ENCODE assay signal across 18 cellular contexts in the genomic region with DNA sequence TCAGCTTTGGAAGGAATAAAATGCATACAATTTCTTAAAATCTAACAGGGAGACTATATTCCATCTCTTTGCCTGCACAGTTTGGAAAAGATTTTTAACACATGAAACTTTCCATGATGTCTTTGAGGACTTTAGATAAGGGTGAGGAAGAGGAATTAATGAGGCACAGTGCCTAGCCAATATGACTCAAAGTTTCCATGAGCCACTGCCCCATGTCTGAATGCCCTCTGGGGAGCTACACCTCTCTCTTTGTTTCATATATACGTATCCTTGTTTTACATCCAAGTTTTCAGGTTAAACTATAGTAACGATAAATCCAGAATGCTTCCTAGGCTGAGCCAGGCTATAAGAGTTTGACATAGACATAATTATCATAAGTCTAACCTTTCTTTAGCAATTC.
A peak's percentile ranks its signal among the peaks of the same experiment; 100 is the strongest.
DNase-seq lines count a peak whose midpoint lies in the region; FAIRE-seq and TF ChIP-seq lines count a peak whose summit lies in the region.
"Had no signal": no experiment of that assay in that cellular context is flagged by ENCODE, and none has a peak within 500 bp of the region (broad histone marks: within the 10 kb centered on the region; RNA-seq: fewer than 3 reads in every experiment).

No MANE protein-coding gene starts in this region.

- no peak for TF ChIP-seq CTCF in epithelial cell of esophagus (IDR thresholded peaks at IDR 0.05; ENCODE audit: insufficient read depth, low read depth, low read length, missing control alignments)

- H3K4me2 ChIP-seq in mesenchymal stem cell (ENCODE audit: low read length, poor library complexity, severe bottlenecking) = no peak overlapping the region

- DNase-seq in A172 (ENCODE audit: low spot score) = peak; percentile 23
- DNase-seq in RCC 7860 (ENCODE audit: low spot score) = peak; percentile 19
- peak; percentile 39 for DNase-seq in epithelial cell of esophagus (ENCODE audit: low read depth)
- DNase-seq in mesenchymal stem cell = peak; percentile 55
- no peak for DNase-seq in NCI-H1694 treated with DMSO at 0.1 percent for 48 hours (lab: John Stamatoyannopoulos, UW)
- DNase-seq in KBM-7 = no peak
- no peak for DNase-seq in small intestine
- DNase-seq: BE2C; CD4-positive, alpha-beta T cell; DMS153; GF-D8; HFFc6; KG1; NCI-H1417 treated with DMSO at 0.1 percent for 48 hours; NCI-H1930; NCI-H526; PC-3 had no signal

- no peak overlapping the region for H3K4me3 ChIP-seq in epithelial cell of esophagus (ENCODE audit: low read length)
- no peak overlapping the region for H3K4me3 ChIP-seq in mesenchymal stem cell (ENCODE audit: insufficient read depth in 1 of 2, low read depth in 1 of 2, low read length in 2 of 2)
- H3K4me3 ChIP-seq in small intestine (ENCODE audit: low read depth in 1 of 2, low read length in 2 of 2) = no peak overlapping the region

- H3K23ac ChIP-seq in mesenchymal stem cell (ENCODE audit: low read length in 2 of 2) = no peak overlapping the region

- WGBS in mesenchymal stem cell = 100% methylated on average over 1 of the region's 2 CpGs
- WGBS in small intestine, 3 donors = 85 to 89% (median 89%) methylated on average over 2 of the region's 2 CpGs

- H2AFZ ChIP-seq in mesenchymal stem cell (ENCODE audit: low read depth, low read length) = no peak overlapping the region

- no peaks in the 10 kb centered on the region for H3K36me3 ChIP-seq in mesenchymal stem cell (ENCODE audit: control insufficient read depth in 1 of 2, insufficient read depth in 2 of 2, low read depth in 1 of 2, low read length in 2 of 2)
- no peaks in the 10 kb centered on the region for H3K36me3 ChIP-seq in small intestine (ENCODE audit: control insufficient read depth in 2 of 2, insufficient read depth in 2 of 2, low read length in 2 of 2)
- H3K36me3 ChIP-seq: BE2C had no signal

- no peak overlapping the region for H2BK15ac ChIP-seq in mesenchymal stem cell (ENCODE audit: low read depth, poor library complexity, severe bottlenecking)

- no peak overlapping the region for H2BK5ac ChIP-seq in mesenchymal stem cell (ENCODE audit: low read depth, low read length, poor library complexity, severe bottlenecking)

- no peak overlapping the region for H2AK5ac ChIP-seq in mesenchymal stem cell (ENCODE audit: low read length, severe bottlenecking)

- H3K4me1 ChIP-seq in mesenchymal stem cell (ENCODE audit: control insufficient read depth, insufficient read depth, low read depth, low read length) (no peaks in the 10 kb centered on the region), small intestine (ENCODE audit: control insufficient read depth in 2 of 2, insufficient read depth in 1 of 2, low read depth in 1 of 2, low read length in 1 of 2) (no peaks in the 10 kb centered on the region)
- H3K4me1 ChIP-seq: BE2C had no signal

- no peak overlapping the region for H3K14ac ChIP-seq in mesenchymal stem cell (ENCODE audit: low read length in 2 of 2)

- H3K27me3 ChIP-seq in mesenchymal stem cell (ENCODE audit: control insufficient read depth in 1 of 2, insufficient read depth in 1 of 2, low read length in 2 of 2) (no peaks in the 10 kb centered on the region), small intestine (ENCODE audit: control insufficient read depth in 2 of 2, insufficient read depth in 2 of 2, low read length in 2 of 2) (no peaks in the 10 kb centered on the region)
- H3K27me3 ChIP-seq: BE2C had no signal

- no peaks in the 10 kb centered on the region for H3K79me1 ChIP-seq in mesenchymal stem cell (replicated peaks; ENCODE audit: low read length, poor library complexity, severe bottlenecking)

- no peak overlapping the region for H3K4ac ChIP-seq in mesenchymal stem cell (ENCODE audit: low read depth in 1 of 2, low read length in 2 of 2)

- no peaks in the 10 kb centered on the region for H3K9me3 ChIP-seq in mesenchymal stem cell (ENCODE audit: control insufficient read depth, low read length)
- no peaks in the 10 kb centered on the region for H3K9me3 ChIP-seq in small intestine (ENCODE audit: control insufficient read depth, low read depth)
- H3K9me3 ChIP-seq: BE2C had no signal

- no peak overlapping the region for H2BK120ac ChIP-seq in mesenchymal stem cell (ENCODE audit: low read depth, low read length)

- H3K9ac ChIP-seq in mesenchymal stem cell (ENCODE audit: low read length) = no peak overlapping the region

- no peak overlapping the region for H2BK12ac ChIP-seq in mesenchymal stem cell (ENCODE audit: low read length in 2 of 2)

- no peak overlapping the region for H3K18ac ChIP-seq in mesenchymal stem cell (ENCODE audit: low read depth in 1 of 2, low read length in 2 of 2)

- in situ Hi-C loops in KBM-7 (cut with MboI; ENCODE audit: low pct_unique_long_range_greater_than_20kb, low sequenced_read_pairs) = no loop called here

- no peak for FAIRE-seq in RCC 7860 (lab: Jason Lieb, UNC)
- FAIRE-seq in small intestine (lab: Jason Lieb, UNC) = no peak
- FAIRE-seq: A204.1 had no signal

- H3K27ac ChIP-seq in mesenchymal stem cell (ENCODE audit: low read length, poor library complexity, severe bottlenecking) (no peak overlapping the region), small intestine (ENCODE audit: low read depth in 1 of 2, low read length in 1 of 2) (no peak overlapping the region)

- H4K8ac ChIP-seq in mesenchymal stem cell (ENCODE audit: low read length) = no peak overlapping the region

- no peak overlapping the region for H4K91ac ChIP-seq in mesenchymal stem cell (ENCODE audit: low read length)

Comparison
In these comparisons a context has a peak if more than half of its experiments do, and no peak if none do; other contexts are left out.
1. DNase-seq: peak in A172 (single experiment), RCC 7860 (single experiment), epithelial cell of esophagus (single experiment) and mesenchymal stem cell (single experiment); none in NCI-H1694 treated with DMSO at 0.1 percent for 48 hours (single experiment), KBM-7 (single experiment) and small intestine (single experiment).